Comparison of ENCODE assay signal across 11 cellular contexts in the genomic region with DNA sequence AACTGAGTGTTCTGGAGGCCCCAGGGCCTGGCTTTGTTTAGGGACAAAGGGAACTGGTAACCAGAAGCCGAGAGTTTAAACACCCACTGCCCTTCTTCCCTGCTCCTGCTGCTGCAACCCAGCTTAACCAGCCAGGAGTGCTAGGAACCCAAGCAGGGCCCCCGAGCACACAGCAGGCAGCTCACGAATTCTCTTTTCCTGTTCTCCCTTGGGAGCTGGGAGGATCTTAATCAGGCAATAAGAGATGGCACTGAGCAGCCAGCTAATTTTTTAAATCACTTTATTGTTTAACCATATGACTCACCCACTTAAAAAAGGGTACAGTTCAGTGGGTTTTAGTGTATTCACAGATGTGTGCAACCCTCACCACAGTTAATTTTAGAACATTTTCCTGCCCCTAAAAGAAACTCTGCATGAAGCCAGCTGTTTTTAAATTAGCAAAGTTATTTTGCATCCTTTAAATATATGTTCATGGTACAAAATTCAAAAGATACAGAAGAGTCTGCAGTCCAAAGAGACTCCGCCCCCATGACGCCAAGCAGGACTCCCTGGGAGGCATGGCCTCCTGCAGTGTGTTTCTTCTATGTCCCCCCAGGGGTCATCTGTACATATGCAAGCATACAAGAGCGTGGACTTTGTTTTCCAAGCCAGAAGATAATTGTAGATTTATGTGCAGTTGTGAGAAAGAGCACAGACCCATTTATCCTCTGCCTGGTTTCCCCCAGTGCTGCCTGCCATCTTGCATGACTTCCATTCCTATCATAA. TPM values are rescaled to one million over a fixed set of nuclear protein-coding genes. Genes with fewer than 3 reads are reported as not detected.
DNase-seq lines count a peak whose midpoint lies in the region; ATAC-seq and TF ChIP-seq lines count a peak whose summit lies in the region.
"Had no signal": no experiment of that assay in that cellular context is flagged by ENCODE, and none has a peak within 500 bp of the region (broad histone marks: within the 10 kb centered on the region; RNA-seq: fewer than 3 reads in every experiment).

No MANE protein-coding gene starts in this region.

- H4K20me1 ChIP-seq in SK-N-SH (ENCODE audit: insufficient read depth), result no peaks in the 10 kb centered on the region

- peaks cover 5% of the 10 kb centered on the region for H3K4me1 Mint-ChIP-seq in MCF 10A (ENCODE audit: insufficient read depth, unreplicated experiment)
- no peaks in the 10 kb centered on the region for H3K4me1 Mint-ChIP-seq in CD8-positive, alpha-beta T cell (ENCODE audit: low read depth)

- H3K4me1 ChIP-seq in SK-N-SH (ENCODE audit: control insufficient read depth in 1 of 2, insufficient read depth in 2 of 2, low read depth in 1 of 2, low read length in 1 of 2), result peaks cover 24 to 33% of the 10 kb centered on the region in 2 experiments; a peak in 3 of 4 replicates
- peaks cover 21% of the 10 kb centered on the region for H3K4me1 ChIP-seq in mesodermal cell (ENCODE audit: control insufficient read depth, insufficient read depth, low read length, poor library complexity, severe bottlenecking)
- no peaks in the 10 kb centered on the region for H3K4me1 ChIP-seq in CD8-positive, alpha-beta T cell (ENCODE audit: insufficient read depth, low read length)

- no peak overlapping the region for H3K27ac Mint-ChIP-seq in MCF 10A (ENCODE audit: low read depth, unreplicated experiment)
- no peak overlapping the region for H3K27ac Mint-ChIP-seq in CD8-positive, alpha-beta T cell

- POLR2A ChIA-PET in SK-N-SH (lab: Yijun Ruan, JAX), result interaction anchor here (1.0 kb wide), 1 partner anchor 18 kb away, joined by 3 read pairs; no protein-coding TSS in a partner anchor
- POLR2A ChIA-PET in MCF 10A (lab: Yijun Ruan, JAX), result no interaction called here
- POLR2A ChIA-PET in CD8-positive, alpha-beta T cell (lab: Charles Lee), result no interaction called here

- TF ChIP-seq RAD21 in SK-N-SH (IDR thresholded peaks at IDR 0.05; ENCODE audit: low read length), result peak; percentile 9; the same call in 1 of the 2 replicates

- no peak overlapping the region for H2AFZ ChIP-seq in SK-N-SH (ENCODE audit: low read depth)

- TF ChIP-seq EP300 in SK-N-SH (IDR thresholded peaks at IDR 0.05; ENCODE audit: borderline replicate concordance in 1 of 2, low read depth in 1 of 2, low read length in 1 of 2), result peak in 1 of 2 experiments; percentile 61; a peak in 2 of 4 replicates

- TF ChIP-seq CTCF in SK-N-SH (IDR thresholded peaks at IDR 0.05), result no peak
- TF ChIP-seq CTCF in MCF 10A (IDR thresholded peaks at IDR 0.05; ENCODE audit: unreplicated experiment), result no peak
- no peak for TF ChIP-seq CTCF in CD8-positive, alpha-beta T cell (IDR thresholded peaks at IDR 0.05)

- WGBS in SK-N-SH (ENCODE audit: low lambda C conversion rate), result 37% methylated on average over 6 of the region's 6 CpGs
- 78 to 100% methylated on average over 2 to 5 of the region's 6 CpGs for WGBS in mesodermal cell (ENCODE audit: insufficient coverage in 2 of 2), 2 experiments

- DNase-seq in DMS153 (lab: John Stamatoyannopoulos, UW) (peak; percentile 61), M059J (ENCODE audit: low read depth) (peak; percentile 17), SK-N-SH (peak; percentile 87), MCF 10A (ENCODE audit: unreplicated experiment) (no peak), DMS114 treated with DMSO at 0.1 percent for 48 hours (lab: John Stamatoyannopoulos, UW; ENCODE audit: unreplicated experiment) (no peak)
- DNase-seq in CD8-positive, alpha-beta T cell, result no peak
- DNase-seq: GDM1; NCI-H1105 treated with DMSO at 0.1 percent for 48 hours; stimulated activated CD4-positive, alpha-beta T cell treated with anti-CD3 and anti-CD28 coated beads, Interleukin-1b, Interleukin-23, amount 100 ng/mL, for 48 hours had no signal

- H3K27ac ChIP-seq in SK-N-SH (ENCODE audit: low read depth in 2 of 2, low read length in 1 of 2) (peak overlapping the region; percentile 52 to 72; a peak in 3 of 4 replicates), mesodermal cell (ENCODE audit: low read depth, low read length, severe bottlenecking) (peak overlapping the region; percentile 50)
- H3K27ac ChIP-seq in CD8-positive, alpha-beta T cell (ENCODE audit: low read depth, low read length), result no peak overlapping the region

- ATAC-seq in esophagus mucosa, result no peak
- ATAC-seq in CD8-positive, alpha-beta T cell, result no peak

- no peaks in the 10 kb centered on the region for H3K27me3 Mint-ChIP-seq in MCF 10A (ENCODE audit: insufficient read depth, unreplicated experiment)
- no peaks in the 10 kb centered on the region for H3K27me3 Mint-ChIP-seq in CD8-positive, alpha-beta T cell (ENCODE audit: low read depth)

- no peaks in the 10 kb centered on the region for H3K9me3 ChIP-seq in SK-N-SH
- no peaks in the 10 kb centered on the region for H3K9me3 ChIP-seq in mesodermal cell (ENCODE audit: control insufficient read depth, low read length)
- H3K9me3 ChIP-seq in CD8-positive, alpha-beta T cell (ENCODE audit: low read length), result no peaks in the 10 kb centered on the region

- no peak overlapping the region for H3K4me3 ChIP-seq in SK-N-SH (ENCODE audit: low read depth in 2 of 2, low read length in 1 of 2)
- H3K4me3 ChIP-seq in mesodermal cell (ENCODE audit: extremely low read depth, insufficient read depth, low read length, poor library complexity, severe bottlenecking), result no peak overlapping the region
- no peak overlapping the region for H3K4me3 ChIP-seq in CD8-positive, alpha-beta T cell (ENCODE audit: low read depth, low read length)

- no peak overlapping the region for H3K4me3 Mint-ChIP-seq in MCF 10A (ENCODE audit: unreplicated experiment)
- no peak overlapping the region for H3K4me3 Mint-ChIP-seq in CD8-positive, alpha-beta T cell

- peak overlapping the region; percentile 38; the same call in 1 of the 2 replicates for H3K4me2 ChIP-seq in SK-N-SH

- H3K27me3 ChIP-seq in SK-N-SH (ENCODE audit: insufficient read depth), result no peaks in the 10 kb centered on the region
- H3K27me3 ChIP-seq in CD8-positive, alpha-beta T cell (ENCODE audit: insufficient read depth, low read length), result no peaks in the 10 kb centered on the region

- H3K9me2 ChIP-seq in SK-N-SH, result no peaks in the 10 kb centered on the region

- H3K36me3 Mint-ChIP-seq in MCF 10A (ENCODE audit: insufficient read depth, unreplicated experiment), result peaks cover 32% of the 10 kb centered on the region
- H3K36me3 Mint-ChIP-seq in CD8-positive, alpha-beta T cell, result no peaks in the 10 kb centered on the region

- CTCF ChIA-PET in SK-N-SH (lab: Yijun Ruan, JAX) (interaction anchor here (0.7 to 2.4 kb wide), 6 partner anchors 38 to 448 kb away, joined by 3 to 11 read pairs (median 3); a partner anchor contains a TSS), MCF 10A (lab: Yijun Ruan, JAX) (no interaction called here)
- CTCF ChIA-PET in CD8-positive, alpha-beta T cell (lab: Charles Lee), result no interaction called here

- peaks cover 0 to 13% of the 10 kb centered on the region in 2 experiments for H3K36me3 ChIP-seq in SK-N-SH (replicated peaks in 1 of 2; ENCODE audit: control insufficient read depth in 1 of 2, insufficient read depth in 2 of 2, low read length in 1 of 2)
- peaks cover 14% of the 10 kb centered on the region for H3K36me3 ChIP-seq in mesodermal cell (ENCODE audit: control insufficient read depth, insufficient read depth, low read length)
- no peaks in the 10 kb centered on the region for H3K36me3 ChIP-seq in CD8-positive, alpha-beta T cell (ENCODE audit: insufficient read depth, low read length)

- H3K79me2 ChIP-seq in SK-N-SH (ENCODE audit: insufficient read depth), result no peaks in the 10 kb centered on the region

- BruUV-seq in MCF 10A (replicated peaks; lab: Mats Ljungman, UMichigan), result no TSS peak

- peaks cover 13% of the 10 kb centered on the region for H3F3A ChIP-seq in SK-N-SH (replicated peaks; ENCODE audit: insufficient read depth)

- no peaks in the 10 kb centered on the region for H3K9me3 Mint-ChIP-seq in MCF 10A (ENCODE audit: unreplicated experiment)
- no peaks in the 10 kb centered on the region for H3K9me3 Mint-ChIP-seq in CD8-positive, alpha-beta T cell

- intact Hi-C loops in MCF 10A (cut with micrococcal nuclease), result no loop called here
- intact Hi-C loops in CD8-positive, alpha-beta T cell (cut with DNase I, micrococcal nuclease), result no loop called here

- no peak overlapping the region for H3K9ac ChIP-seq in SK-N-SH

TF ChIP-seq in SK-N-SH, 30 proteins besides CTCF, POLR2A, EP300 and RAD21:
- TF ChIP-seq CHD2 (IDR thresholded peaks at IDR 0.05; ENCODE audit: low read length, partially characterized antibody), result peak; percentile 56
- TF ChIP-seq FOXJ3 (CRISPR knock-in tag; IDR thresholded peaks at IDR 0.05), result peak; percentile 63
- TF ChIP-seq, protein P1, sequence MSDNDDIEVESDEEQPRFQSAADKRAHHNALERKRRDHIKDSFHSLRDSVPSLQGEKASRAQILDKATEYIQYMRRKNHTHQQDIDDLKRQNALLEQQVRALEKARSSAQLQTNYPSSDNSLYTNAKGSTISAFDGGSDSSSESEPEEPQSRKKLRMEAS (IDR thresholded peaks at IDR 0.05; ENCODE audit: low read depth), result no peak
- TF ChIP-seq RCOR1 (IDR thresholded peaks at IDR 0.05; ENCODE audit: low read length), result peak; percentile 47; the same call in 1 of the 2 replicates
- TF ChIP-seq ELF1 (IDR thresholded peaks at IDR 0.05), result no peak
- no peak for TF ChIP-seq POLR2AphosphoS5 (IDR thresholded peaks at IDR 0.05; ENCODE audit: low read depth, low read length)
- no peak for TF ChIP-seq EZH2phosphoT487 (IDR thresholded peaks at IDR 0.05; ENCODE audit: borderline replicate concordance, low read depth)
- peak; percentile 59 for TF ChIP-seq MXI1 (IDR thresholded peaks at IDR 0.05; ENCODE audit: low read depth, low read length)

RNA-seq across cellular contexts. Expression of a gene that starts 18.9 kb away (rescaled TPM):
- total RNA-seq in M059J (2014; rRNA removed; shearing (Covaris generic)), result 67.4 and 104 TPM in 2 replicates
- polyA plus RNA-seq in SK-N-SH (2012; rRNA removed), result 28.1 and 28.9 TPM in 2 replicates
- polyA plus RNA-seq in SK-N-SH (2012; cell fraction: cytosol; rRNA removed), result 27.6 and 28.2 TPM in 2 replicates
- polyA plus RNA-seq in SK-N-SH (2012; cell fraction: nucleus; rRNA removed), result 74.5 and 86.7 TPM in 2 replicates
- 79.4 TPM for polyA plus RNA-seq in mesodermal cell (2013, experiment 1 of 2)
- 83.1 TPM for polyA plus RNA-seq in mesodermal cell (2013, experiment 2 of 2)
- total RNA-seq in MCF 10A (2022), result 87.2 and 95.7 TPM in 2 replicates
- 59.8 TPM for total RNA-seq in esophagus mucosa
- total RNA-seq in CD8-positive, alpha-beta T cell, result 100 to 1,000 TPM; 113 to 114 TPM

Comparison
In these comparisons a context has a peak if more than half of its experiments do, and no peak if none do; other contexts are left out.
1. DNase-seq: peak in DMS153 (single experiment), M059J (single experiment) and SK-N-SH (single experiment); none in MCF 10A (single experiment), DMS114 treated with DMSO at 0.1 percent for 48 hours (single experiment) and CD8-positive, alpha-beta T cell (0 of 7).